9 cellular contexts compared by ENCODE assay signal in the genomic region with DNA sequence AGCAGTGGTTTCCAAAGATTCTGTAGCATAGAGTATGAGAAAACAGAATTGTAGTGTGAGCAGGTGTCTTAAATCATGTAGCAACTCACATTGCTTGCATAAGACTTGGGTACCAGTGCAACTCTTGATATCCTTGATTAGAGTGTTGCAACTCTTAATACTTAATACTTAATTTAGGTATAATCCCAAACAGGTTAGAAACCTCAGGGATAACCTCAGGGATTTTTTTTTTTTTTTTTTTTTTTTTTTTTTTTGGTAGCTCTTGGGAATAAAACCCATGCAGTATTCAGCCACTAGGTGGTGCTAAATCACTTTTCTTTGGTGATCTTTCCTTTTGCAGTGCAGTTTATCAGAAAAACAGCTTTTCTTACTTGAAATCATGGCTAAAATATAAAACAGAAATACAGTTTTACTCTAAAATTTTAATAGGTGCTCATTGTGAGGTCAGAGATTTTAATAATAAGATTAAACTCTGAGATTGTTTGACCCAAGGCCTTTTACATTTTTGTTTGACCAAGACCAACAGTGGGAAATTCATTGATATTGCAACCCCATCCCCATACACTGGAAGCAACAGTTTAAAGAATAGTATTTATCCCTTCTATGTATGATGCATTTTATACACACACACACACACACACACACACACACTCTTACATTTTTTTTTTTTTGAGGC. TPM values are rescaled to one million over a fixed set of nuclear protein-coding genes. Genes with fewer than 3 reads are reported as not detected.
DNase-seq lines count a peak whose midpoint lies in the region; ATAC-seq, FAIRE-seq and TF ChIP-seq lines count a peak whose summit lies in the region.
"Had no signal": no experiment of that assay in that cellular context is flagged by ENCODE, and none has a peak within 500 bp of the region (broad histone marks: within the 10 kb centered on the region; RNA-seq: fewer than 3 reads in every experiment).

No MANE protein-coding gene starts in this region.

- H3K27ac Mint-ChIP-seq in CD4-positive, CD25-positive, alpha-beta regulatory T cell, result peak overlapping the region in 1 of 3 donors; percentile 73
- no peak overlapping the region for H3K27ac Mint-ChIP-seq in glutamatergic neuron (ENCODE audit: unreplicated experiment)

- H3K4me3 Mint-ChIP-seq in CD4-positive, CD25-positive, alpha-beta regulatory T cell, result no peak overlapping the region
- H3K4me3 Mint-ChIP-seq in glutamatergic neuron (ENCODE audit: unreplicated experiment), result no peak overlapping the region
- H3K4me3 Mint-ChIP-seq: T-helper 1 cell treated with Interleukin-12 subunit alpha and Interleukin-12 subunit beta and Interleukin-4 antibody, amounts not matched to agents 30 μg/mL and 1 μg/mL, for 36 hours had no signal

- no peak for TF ChIP-seq POLR2A in GM12892 (IDR thresholded peaks at IDR 0.05; ENCODE audit: low read depth, low read length)

- peak; percentile 14 for FAIRE-seq in GM12892 (lab: Jason Lieb, UNC)
- FAIRE-seq in small intestine (lab: Jason Lieb, UNC), result no peak

- no peaks in the 10 kb centered on the region for H3K9me3 ChIP-seq in CD4-positive, CD25-positive, alpha-beta regulatory T cell (ENCODE audit: control insufficient read depth in 2 of 2, low read length in 2 of 2)
- H3K9me3 ChIP-seq in adipocyte (ENCODE audit: control insufficient read depth, low read length) (no peaks in the 10 kb centered on the region), small intestine (ENCODE audit: control insufficient read depth, low read depth) (no peaks in the 10 kb centered on the region)

- peak overlapping the region; percentile 7 for H3K27ac ChIP-seq in CD4-positive, CD25-positive, alpha-beta regulatory T cell (ENCODE audit: insufficient read depth, low read length, poor library complexity, severe bottlenecking)
- H3K27ac ChIP-seq in small intestine (ENCODE audit: low read depth in 1 of 2, low read length in 1 of 2), result no peak overlapping the region

- H3K36me3 ChIP-seq in CD4-positive, CD25-positive, alpha-beta regulatory T cell (ENCODE audit: control insufficient read depth, insufficient read depth, low read length), result peaks cover 94% of the 10 kb centered on the region
- peaks cover 96% of the 10 kb centered on the region for H3K36me3 ChIP-seq in adipocyte (ENCODE audit: control insufficient read depth, insufficient read depth, low read length, severe bottlenecking)
- peaks cover 15 to 45% of the 10 kb centered on the region in 2 donors for H3K36me3 ChIP-seq in small intestine (ENCODE audit: control insufficient read depth in 2 of 2, insufficient read depth in 2 of 2, low read length in 2 of 2)

- peak; percentile 26 to 74 (median 67) for DNase-seq in CD4-positive, CD25-positive, alpha-beta regulatory T cell
- DNase-seq in GM12892 (ENCODE audit: insufficient read length) (no peak), NCI-H345 treated with DMSO at 0.1 percent for 48 hours (lab: John Stamatoyannopoulos, UW; ENCODE audit: unreplicated experiment) (peak; percentile 16), adipocyte (ENCODE audit: low read depth) (peak; percentile 90), glutamatergic neuron (no peak), small intestine (peak; percentile 63), islet precursor cell (no peak)

- peak; percentile 83 for TF ChIP-seq CTCF in glutamatergic neuron (IDR thresholded peaks at IDR 0.05; ENCODE audit: partially characterized antibody, unreplicated experiment)

- peaks cover 23% of the 10 kb centered on the region for H3K36me3 Mint-ChIP-seq in CD4-positive, CD25-positive, alpha-beta regulatory T cell
- no peaks in the 10 kb centered on the region for H3K36me3 Mint-ChIP-seq in glutamatergic neuron (ENCODE audit: unreplicated experiment)

- H3K4me3 ChIP-seq in CD4-positive, CD25-positive, alpha-beta regulatory T cell (ENCODE audit: low read depth, low read length), result no peak overlapping the region
- H3K4me3 ChIP-seq in adipocyte (ENCODE audit: low read length), result no peak overlapping the region
- H3K4me3 ChIP-seq in small intestine (ENCODE audit: low read depth in 1 of 2, low read length in 2 of 2), result no peak overlapping the region

- peaks cover 2 to 10% (median 5%) of the 10 kb centered on the region in 4 donors for H3K4me1 Mint-ChIP-seq in CD4-positive, CD25-positive, alpha-beta regulatory T cell
- H3K4me1 Mint-ChIP-seq in glutamatergic neuron (ENCODE audit: low read depth, unreplicated experiment), result peaks cover 13% of the 10 kb centered on the region

- H3K9ac ChIP-seq in adipocyte (ENCODE audit: low read length), result no peak overlapping the region

- H3K27me3 ChIP-seq in CD4-positive, CD25-positive, alpha-beta regulatory T cell (ENCODE audit: control insufficient read depth, insufficient read depth, low read length), result no peaks in the 10 kb centered on the region
- H3K27me3 ChIP-seq in adipocyte (replicated peaks; ENCODE audit: control insufficient read depth, insufficient read depth, low read length) (no peaks in the 10 kb centered on the region), small intestine (ENCODE audit: control insufficient read depth in 2 of 2, insufficient read depth in 2 of 2, low read length in 2 of 2) (no peaks in the 10 kb centered on the region)

- H3K27me3 Mint-ChIP-seq in CD4-positive, CD25-positive, alpha-beta regulatory T cell, result no peaks in the 10 kb centered on the region
- H3K27me3 Mint-ChIP-seq in glutamatergic neuron (ENCODE audit: unreplicated experiment), result peaks cover 7% of the 10 kb centered on the region

- ATAC-seq in CD4-positive, CD25-positive, alpha-beta regulatory T cell (ENCODE audit: low read depth in 2 of 2), result peak in 1 of 2 donors; percentile 55
- no peak for ATAC-seq in HG03378 (IDR thresholded peaks at IDR 0.05; ENCODE audit: unreplicated experiment)

- H3K9me3 Mint-ChIP-seq in CD4-positive, CD25-positive, alpha-beta regulatory T cell, result no peaks in the 10 kb centered on the region
- H3K9me3 Mint-ChIP-seq in glutamatergic neuron (ENCODE audit: unreplicated experiment), result no peaks in the 10 kb centered on the region
- H3K9me3 Mint-ChIP-seq: T-helper 1 cell treated with Interleukin-12 subunit alpha and Interleukin-12 subunit beta and Interleukin-4 antibody, amounts not matched to agents 30 μg/mL and 1 μg/mL, for 36 hours had no signal

- H3K4me1 ChIP-seq in CD4-positive, CD25-positive, alpha-beta regulatory T cell (ENCODE audit: control insufficient read depth, insufficient read depth, low read length, poor library complexity, severe bottlenecking), result no peaks in the 10 kb centered on the region
- H3K4me1 ChIP-seq in adipocyte (ENCODE audit: control insufficient read depth, insufficient read depth, low read length), result peaks cover 29% of the 10 kb centered on the region
- H3K4me1 ChIP-seq in small intestine (ENCODE audit: control insufficient read depth in 2 of 2, insufficient read depth in 1 of 2, low read depth in 1 of 2, low read length in 1 of 2), result no peaks in the 10 kb centered on the region

RNA-seq across cellular contexts. Expression of a gene that starts 55.3 kb away (rescaled TPM):
- total RNA-seq in CD4-positive, CD25-positive, alpha-beta regulatory T cell, result 70.4 TPM
- polyA plus RNA-seq in CD4-positive, CD25-positive, alpha-beta regulatory T cell, result 10 to 100 TPM; 47.3 to 64.3 (median 51.4) TPM
- 51.5 TPM for polyA plus RNA-seq in GM12892 (2012; ENCODE audit: missing spikeins)
- total RNA-seq in glutamatergic neuron (ENCODE audit: unreplicated experiment), result 12.0 TPM
- 10 to 100 TPM in 2 of 3 donors, 1 to 10 TPM in 1; 8.5 to 36.1 (median 20.5) TPM for polyA plus RNA-seq in small intestine

Comparison
In these comparisons a context has a peak if more than half of its experiments do, and no peak if none do; other contexts are left out.
1. DNase-seq: peak in CD4-positive, CD25-positive, alpha-beta regulatory T cell (3 of 3), NCI-H345 treated with DMSO at 0.1 percent for 48 hours (single experiment), adipocyte (single experiment) and small intestine (single experiment); none in GM12892 (single experiment), glutamatergic neuron (single experiment) and islet precursor cell (single experiment).